ENCODE assay signal across 16 cellular contexts in genomic region chr7:137989590-137989989, GRCh38. TPM values are rescaled to one million over a fixed set of nuclear protein-coding genes. Genes with fewer than 3 reads are reported as not detected.
A peak's percentile ranks its signal among the peaks of the same experiment; 100 is the strongest.
DNase-seq lines count a peak whose midpoint lies in the region; ATAC-seq and TF ChIP-seq lines count a peak whose summit lies in the region.
"Had no signal": no experiment of that assay in that cellular context is flagged by ENCODE, and none has a peak within 500 bp of the region (broad histone marks: within the 10 kb centered on the region; RNA-seq: fewer than 3 reads in every experiment).

No MANE protein-coding gene starts in this region.

- no TSS peak for BruUV-seq in OCI-LY7 (replicated peaks; lab: Mats Ljungman, UMichigan)

- no peak for ATAC-seq in HG02885 (IDR thresholded peaks at IDR 0.05; ENCODE audit: poor library complexity, unreplicated experiment)

- TF ChIP-seq CTCF in OCI-LY7 (conservative IDR thresholded peaks at IDR 0.05; ENCODE audit: low read length) (no peak), coronary artery (IDR thresholded peaks at IDR 0.05) (no peak), testis (IDR thresholded peaks at IDR 0.05) (no peak)

- H2AFZ ChIP-seq in OCI-LY7 (ENCODE audit: low read length) = no peak overlapping the region

- H3K4me3 ChIP-seq in OCI-LY7 (ENCODE audit: low read depth, low read length, poor library complexity, severe bottlenecking) (no peak overlapping the region), coronary artery (peak overlapping the region; percentile 43), muscle layer of colon (ENCODE audit: low read depth in 1 of 2, low read length in 2 of 2) (peak overlapping the region in 1 of 2 donors; percentile 25), testis (no peak overlapping the region)
- H3K4me3 ChIP-seq: colonic mucosa had no signal

- 36 to 48% methylated on average over 4 of the region's 4 CpGs for WGBS in testis, 2 donors

- H3K9me3 ChIP-seq in OCI-LY7 (ENCODE audit: low read length) (no peaks in the 10 kb centered on the region), muscle layer of colon (ENCODE audit: low read length) (no peaks in the 10 kb centered on the region), testis (no peaks in the 10 kb centered on the region)
- H3K9me3 ChIP-seq: BE2C, colonic mucosa had no signal

- H3K4me1 ChIP-seq in OCI-LY7 (ENCODE audit: insufficient read depth, low read length, poor library complexity, severe bottlenecking) (peaks cover 77% of the 10 kb centered on the region), muscle layer of colon (ENCODE audit: insufficient read depth, low read length) (peaks cover 97% of the 10 kb centered on the region), testis (peaks cover 64% of the 10 kb centered on the region)

- H3K27me3 ChIP-seq in muscle layer of colon (ENCODE audit: control insufficient read depth in 1 of 2, insufficient read depth in 2 of 2, low read length in 2 of 2) (no peaks in the 10 kb centered on the region), testis (no peaks in the 10 kb centered on the region)
- H3K27me3 ChIP-seq: BE2C, colonic mucosa had no signal

- DNase-seq in OCI-LY7 (ENCODE audit: low spot score) = no peak
- DNase-seq in coronary artery (ENCODE audit: low spot score) = no peak
- no peak for DNase-seq in testis
- no peak for DNase-seq in GF-D8 (lab: John Stamatoyannopoulos, UW)
- DNase-seq in NCI-H2227 treated with DMSO at 0.1 percent for 48 hours (lab: John Stamatoyannopoulos, UW) = no peak
- DNase-seq: activated CD4-positive, alpha-beta T cell treated with anti-CD3 and anti-CD28 coated beads, Interleukin-2, amount 10 ng/mL, durations not matched to agents 24 days and 14 days; activated naive CD4-positive, alpha-beta T cell; BE2C; Calu3; colonic mucosa; NCI-H1436 treated with DMSO at 0.1 percent for 48 hours; NCI-H82; stimulated activated naive CD4-positive, alpha-beta T cell; SW 1271 had no signal

- H3K36me3 ChIP-seq in OCI-LY7 (ENCODE audit: insufficient read depth, low read length) = peaks cover 12% of the 10 kb centered on the region
- H3K36me3 ChIP-seq in muscle layer of colon (ENCODE audit: insufficient read depth, low read length) = no peaks in the 10 kb centered on the region
- no peaks in the 10 kb centered on the region for H3K36me3 ChIP-seq in testis (ENCODE audit: low read depth, missing control alignments)
- H3K36me3 ChIP-seq: BE2C, colonic mucosa had no signal

- intact Hi-C loops in OCI-LY7 (cut with micrococcal nuclease; ENCODE audit: unreplicated experiment) = loop anchor here (5.0 kb wide), 4 partner anchors 478 to 1632 kb away; partner anchors contain the start of genes FMC1 and ZC3HAV1
- intact Hi-C loops in testis (cut with DNase I; ENCODE audit: low total_unique reads) = no loop called here

- peak overlapping the region; percentile 30; the same call in 1 of the 2 replicates for H3K4me2 ChIP-seq in OCI-LY7 (ENCODE audit: low read length)

- no peaks in the 10 kb centered on the region for H3K9me2 ChIP-seq in OCI-LY7 (ENCODE audit: insufficient read depth, low read length)

- peaks cover 58% of the 10 kb centered on the region for H3K79me2 ChIP-seq in OCI-LY7 (ENCODE audit: insufficient read depth, low read depth, low read length)

- no peak for TF ChIP-seq POLR2A in testis (IDR thresholded peaks at IDR 0.05)

- H3K27ac ChIP-seq in OCI-LY7 (ENCODE audit: low read depth, low read length, poor library complexity, severe bottlenecking) (no peak overlapping the region), coronary artery (peak overlapping the region; percentile 79 to 88), muscle layer of colon (ENCODE audit: low read depth, low read length) (peak overlapping the region; percentile 53), testis (peak overlapping the region; percentile 69 to 76)

- POLR2A ChIA-PET in OCI-LY7 (lab: Charles Lee) = interaction anchor here (1.9 to 2.5 kb wide), 2 partner anchors 10 to 11 kb away, joined by 4 to 23 read pairs; no protein-coding TSS in a partner anchor

- no peak overlapping the region for H3K9ac ChIP-seq in muscle layer of colon (ENCODE audit: low read length)

- H4K20me1 ChIP-seq in OCI-LY7 (ENCODE audit: insufficient read depth, low read length) = no peaks in the 10 kb centered on the region

- CTCF ChIA-PET in OCI-LY7 (lab: Charles Lee; ENCODE audit: unreplicated experiment) = interaction anchor here (2.1 kb wide), 1 partner anchor 10 kb away, joined by 8 read pairs; no protein-coding TSS in a partner anchor

RNA-seq across cellular contexts. Expression of gene CREB3L2, which starts 12.3 kb away (rescaled TPM):
- total RNA-seq in OCI-LY7 (2014; rRNA removed; shearing (Covaris generic)) = 22.7 and 35.4 TPM in 2 replicates
- total RNA-seq in OCI-LY7 (2022) = 79.0 and 95.7 TPM in 2 replicates
- total RNA-seq in testis = 10 to 100 TPM; 23.4 to 23.9 TPM
- 22.0 TPM for polyA plus RNA-seq in testis (ENCODE audit: insufficient read depth, low read depth, low replicate concordance)
